In genomic region chr2:98702127-98702802, GRCh38 we compare ENCODE assay signal across 9 cellular contexts. TPM values are rescaled to one million over a fixed set of nuclear protein-coding genes. Genes with fewer than 3 reads are reported as not detected.
DNase-seq lines count a peak whose midpoint lies in the region; ATAC-seq, FAIRE-seq and TF ChIP-seq lines count a peak whose summit lies in the region.
"Had no signal": no experiment of that assay in that cellular context is flagged by ENCODE, and none has a peak within 500 bp of the region (broad histone marks: within the 10 kb centered on the region; RNA-seq: fewer than 3 reads in every experiment).

No MANE protein-coding gene starts in this region.

- no peak overlapping the region for H3K18ac ChIP-seq in trophoblast cell (ENCODE audit: low read length)

- peaks cover 60 to 84% (median 73%) of the 10 kb centered on the region in 4 donors for H3K4me1 Mint-ChIP-seq in CD4-positive, alpha-beta memory T cell

- peak overlapping the region; percentile 29 for H3K27ac ChIP-seq in CD4-positive, alpha-beta memory T cell (ENCODE audit: low read depth, low read length)
- H3K27ac ChIP-seq in trophoblast cell (ENCODE audit: low read depth, low read length) = no peak overlapping the region

- H3K4me1 ChIP-seq in CD4-positive, alpha-beta memory T cell (ENCODE audit: insufficient read depth, low read length) = peaks cover 83% of the 10 kb centered on the region
- no peaks in the 10 kb centered on the region for H3K4me1 ChIP-seq in trophoblast cell (ENCODE audit: control insufficient read depth in 1 of 2, insufficient read depth in 2 of 2, low read length in 2 of 2)

- H3K4me3 Mint-ChIP-seq in CD4-positive, alpha-beta memory T cell = peak overlapping the region; percentile 27 to 76 (median 68)

- H3K9me3 ChIP-seq in CD4-positive, alpha-beta memory T cell (ENCODE audit: control insufficient read depth in 1 of 2, low read length in 2 of 2) = no peaks in the 10 kb centered on the region
- peaks cover 2% of the 10 kb centered on the region for H3K9me3 ChIP-seq in trophoblast cell (ENCODE audit: insufficient read depth, low read depth, low read length)

- H3K79me2 ChIP-seq in trophoblast cell (ENCODE audit: control insufficient read depth, insufficient read depth, low read length, poor library complexity) = no peaks in the 10 kb centered on the region

- H3K27ac Mint-ChIP-seq in CD4-positive, alpha-beta memory T cell = peak overlapping the region; percentile 30 to 90 (median 81)

- no peak overlapping the region for H3K14ac ChIP-seq in trophoblast cell (ENCODE audit: low read length)

- no peaks in the 10 kb centered on the region for H3K27me3 ChIP-seq in CD4-positive, alpha-beta memory T cell (ENCODE audit: insufficient read depth, low read length)
- no peaks in the 10 kb centered on the region for H3K27me3 ChIP-seq in trophoblast cell (ENCODE audit: insufficient read depth, low read length)

- H3K36me3 ChIP-seq in CD4-positive, alpha-beta memory T cell (ENCODE audit: insufficient read depth, low read length) = peaks cover 6% of the 10 kb centered on the region
- no peaks in the 10 kb centered on the region for H3K36me3 ChIP-seq in trophoblast cell (ENCODE audit: control insufficient read depth in 1 of 2, insufficient read depth in 2 of 2, low read length in 2 of 2)

- POLR2A ChIA-PET in CD4-positive, alpha-beta memory T cell (lab: Charles Lee; ENCODE audit: partially characterized antibody) = interaction anchor here (1.1 to 1.5 kb wide), 4 partner anchors 16 to 69 kb away, joined by 3 to 4 read pairs (median 4); no protein-coding TSS in a partner anchor

- no peak for FAIRE-seq in H54 (lab: Jason Lieb, UNC)
- FAIRE-seq in frontal cortex (lab: Jason Lieb, UNC) = no peak
- FAIRE-seq: astrocyte had no signal

- no peak for DNase-seq in CD4-positive, alpha-beta memory T cell
- peak; percentile 15 for DNase-seq in RPMI8226
- peak; percentile 52 for DNase-seq in Right ventricle myocardium superior
- no peak for DNase-seq in trophoblast cell
- no peak for DNase-seq in NCI-H774 (lab: John Stamatoyannopoulos, UW)
- no peak for DNase-seq in NOMO-1 treated with dmso at 0.1 percent for 144 hours (lab: John Stamatoyannopoulos, UW; ENCODE audit: unreplicated experiment)
- DNase-seq in H54 (ENCODE audit: insufficient read length, low spot score) = no peak
- no peak for DNase-seq in frontal cortex (ENCODE audit: low spot score in 2 of 2)

- no peaks in the 10 kb centered on the region for H3K9me3 Mint-ChIP-seq in CD4-positive, alpha-beta memory T cell

- H3K4me3 ChIP-seq in CD4-positive, alpha-beta memory T cell (ENCODE audit: low read length in 2 of 2) = no peak overlapping the region
- no peak overlapping the region for H3K4me3 ChIP-seq in trophoblast cell (ENCODE audit: low read depth, low read length)

- no peak overlapping the region for H2BK12ac ChIP-seq in trophoblast cell (ENCODE audit: low read length)

- H3K9ac ChIP-seq in trophoblast cell (ENCODE audit: low read length) = no peak overlapping the region

- no peak overlapping the region for H3K23ac ChIP-seq in trophoblast cell (ENCODE audit: low read length)

- no peaks in the 10 kb centered on the region for H3K79me1 ChIP-seq in trophoblast cell (ENCODE audit: low read length)

- no CpG with 5 or more reads among the region's 8 CpGs for WGBS in trophoblast cell (ENCODE audit: extremely low coverage, insufficient coverage, insufficient read length)

- H4K12ac ChIP-seq in trophoblast cell (ENCODE audit: low read depth, low read length) = no peak overlapping the region

- H4K91ac ChIP-seq in trophoblast cell (ENCODE audit: low read depth, low read length) = no peak overlapping the region

- peak; percentile 69 for ATAC-seq in Right ventricle myocardium superior (ENCODE audit: poor library complexity)

- no peak overlapping the region for H2BK5ac ChIP-seq in trophoblast cell (ENCODE audit: low read depth, low read length, poor library complexity)

- intact Hi-C loops in CD4-positive, alpha-beta memory T cell (cut with micrococcal nuclease) = loop anchor here (1.0 to 2.0 kb wide), 3 partner anchors 9 to 17 kb away; no protein-coding TSS in a partner anchor
- intact Hi-C loops in Right ventricle myocardium superior (cut with DNase I) = no loop called here

- CTCF ChIA-PET in CD4-positive, alpha-beta memory T cell (lab: Charles Lee; ENCODE audit: partially characterized antibody) = interaction anchor here (1.6 to 2.2 kb wide), 2 partner anchors 10 to 53 kb away, joined by 5 to 7 read pairs; no protein-coding TSS in a partner anchor

- TF ChIP-seq POLR2A in H54 (IDR thresholded peaks at IDR 0.05; ENCODE audit: low read depth, low read length) = no peak

- no peaks in the 10 kb centered on the region for H3K27me3 Mint-ChIP-seq in CD4-positive, alpha-beta memory T cell

- H3K4me2 ChIP-seq in trophoblast cell (ENCODE audit: low read length) = no peak overlapping the region

- no peak overlapping the region for H2BK120ac ChIP-seq in trophoblast cell (ENCODE audit: insufficient read depth, low read length, poor library complexity)

- H3K4ac ChIP-seq in trophoblast cell (ENCODE audit: low read depth, low read length) = no peak overlapping the region

- H4K8ac ChIP-seq in trophoblast cell (ENCODE audit: low read depth, low read length) = no peak overlapping the region

- H2AK5ac ChIP-seq in trophoblast cell (ENCODE audit: low read length) = no peak overlapping the region

- H2AFZ ChIP-seq in trophoblast cell (ENCODE audit: insufficient read depth, low read length, poor library complexity) = peak overlapping the region; percentile 19

- peaks cover 30 to 45% of the 10 kb centered on the region in 2 donors for H3K36me3 Mint-ChIP-seq in CD4-positive, alpha-beta memory T cell

RNA-seq across cellular contexts. Expression of gene MGAT4A, which starts 28.7 kb away (rescaled TPM):
- 100 to 1,000 TPM; 256 to 270 TPM for total RNA-seq in CD4-positive, alpha-beta memory T cell
- 100 to 1,000 TPM; 223 to 336 TPM for polyA plus RNA-seq in CD4-positive, alpha-beta memory T cell
- total RNA-seq in Right ventricle myocardium superior = 20.0 TPM
- polyA plus RNA-seq in trophoblast cell (2013) = 46.8 and 48.8 TPM in 2 replicates
- total RNA-seq in frontal cortex = 38.3 TPM

Comparison
In these comparisons a context has a peak if more than half of its experiments do, and no peak if none do; other contexts are left out.
1. DNase-seq: peak in RPMI8226 (single experiment) and Right ventricle myocardium superior (single experiment); none in CD4-positive, alpha-beta memory T cell (0 of 5), trophoblast cell (0 of 2), NCI-H774 (single experiment), NOMO-1 treated with dmso at 0.1 percent for 144 hours (single experiment), H54 (single experiment) and frontal cortex (0 of 2).